In genomic region chr14:68921666-68922065, GRCh38 we compare ENCODE assay signal across 14 cellular contexts. TPM values are rescaled to one million over a fixed set of nuclear protein-coding genes. Genes with fewer than 3 reads are reported as not detected.
DNase-seq lines count a peak whose midpoint lies in the region; ATAC-seq, FAIRE-seq and TF ChIP-seq lines count a peak whose summit lies in the region.
"Had no signal": no experiment of that assay in that cellular context is flagged by ENCODE, and none has a peak within 500 bp of the region (broad histone marks: within the 10 kb centered on the region; RNA-seq: fewer than 3 reads in every experiment).

No MANE protein-coding gene starts in this region.

- H3K27me3 ChIP-seq in GM23248 (replicated peaks; ENCODE audit: insufficient read depth) (no peaks in the 10 kb centered on the region), WERI-Rb-1 (ENCODE audit: insufficient read depth, low read depth, severe bottlenecking) (no peaks in the 10 kb centered on the region), pancreas (no peaks in the 10 kb centered on the region), BE2C (no peaks in the 10 kb centered on the region)
- H3K27me3 ChIP-seq: SJSA1 had no signal

- peaks cover 76% of the 10 kb centered on the region for H3F3A ChIP-seq in GM23248 (ENCODE audit: insufficient read depth)

- peak in 3 of 4 donors; percentile 15 to 39 (median 19) for ATAC-seq in pancreas

- in situ Hi-C loops in GM23248 (cut with MboI): no loop called here

- H3K79me2 ChIP-seq in GM23248 (ENCODE audit: insufficient read depth): peaks cover 100% of the 10 kb centered on the region

- no peak overlapping the region for H3K4me2 ChIP-seq in GM23248 (ENCODE audit: unreplicated experiment)

- H3K4me1 ChIP-seq in GM23248 (ENCODE audit: insufficient read depth): no peaks in the 10 kb centered on the region
- peaks cover 11 to 34% (median 20%) of the 10 kb centered on the region in 3 donors for H3K4me1 ChIP-seq in pancreas
- H3K4me1 ChIP-seq in BE2C: peaks cover 17% of the 10 kb centered on the region

- H4K20me1 ChIP-seq in GM23248 (ENCODE audit: insufficient read depth): peaks cover 40% of the 10 kb centered on the region

- H3K9me3 ChIP-seq in GM23248 (ENCODE audit: low read depth) (no peaks in the 10 kb centered on the region), WERI-Rb-1 (ENCODE audit: severe bottlenecking) (no peaks in the 10 kb centered on the region), pancreas (no peaks in the 10 kb centered on the region), BE2C (no peaks in the 10 kb centered on the region)
- H3K9me3 ChIP-seq: SJSA1 had no signal

- H3K4me3 ChIP-seq in GM23248 (no peak overlapping the region), WERI-Rb-1 (ENCODE audit: low read depth, low read length) (no peak overlapping the region), foreskin fibroblast (ENCODE audit: low read depth in 1 of 2, low read length in 2 of 2) (no peak overlapping the region), pancreas (no peak overlapping the region), BE2C (ENCODE audit: low read depth, low read length) (no peak overlapping the region)
- H3K4me3 ChIP-seq: SJSA1 had no signal

- FAIRE-seq in pancreas (lab: Jason Lieb, UNC): no peak
- FAIRE-seq: GM18507, H54 had no signal

- intact Hi-C loops in pancreas (cut with DNase I): no loop called here

- no peaks in the 10 kb centered on the region for H3K9me2 ChIP-seq in GM23248 (ENCODE audit: insufficient read depth)

- H3K36me3 ChIP-seq in GM23248 (ENCODE audit: low read depth): peaks cover 72% of the 10 kb centered on the region
- peaks cover 3% of the 10 kb centered on the region for H3K36me3 ChIP-seq in WERI-Rb-1
- H3K36me3 ChIP-seq in pancreas: peaks cover 0 to 14% (median 0%) of the 10 kb centered on the region in 3 donors
- H3K36me3 ChIP-seq in BE2C: peaks cover 44% of the 10 kb centered on the region

- H3K27ac ChIP-seq in GM23248 (no peak overlapping the region), WERI-Rb-1 (no peak overlapping the region), pancreas (peak overlapping the region in 1 of 4 donors; percentile 34), caudate nucleus (ENCODE audit: low read depth, low read length) (no peak overlapping the region)
- H3K27ac ChIP-seq: C4-2B, SJSA1 had no signal

- H3K9ac ChIP-seq in GM23248: peak overlapping the region; percentile 16; the same call in 1 of the 2 replicates

- H2AFZ ChIP-seq in GM23248: no peak overlapping the region

- TF ChIP-seq CTCF in WERI-Rb-1 (IDR thresholded peaks at IDR 0.05; ENCODE audit: low read depth, low read length): peak; percentile 17; the same call in 1 of the 2 replicates
- TF ChIP-seq CTCF in foreskin fibroblast (IDR thresholded peaks at IDR 0.05; ENCODE audit: low read depth, low read length): peak; percentile 15
- no peak for TF ChIP-seq CTCF in pancreas (IDR thresholded peaks at IDR 0.05)
- no peak for TF ChIP-seq CTCF in BE2C (IDR thresholded peaks at IDR 0.05; ENCODE audit: low read depth, low read length)

- DNase-seq in GM23248 (no peak), WERI-Rb-1 (no peak), foreskin fibroblast (no peak), pancreas (no peak), BE2C (no peak), SW480 (ENCODE audit: low spot score) (no peak), caudate nucleus (lab: John Stamatoyannopoulos, UW) (no peak), activated gamma-delta T cell treated with Interleukin-2 at 50 U/mL for 16 hours (no peak)
- DNase-seq: activated naive CD8-positive, alpha-beta T cell treated with anti-CD3 and anti-CD28 coated beads for 36 hours; stimulated activated CD4-positive, alpha-beta T cell treated with anti-CD3 and anti-CD28 coated beads, Interleukin-2, amount 100 ng/mL, for 48 hours had no signal

RNA-seq across cellular contexts. Expression of gene ACTN1, which starts 57.4 kb away (rescaled TPM):
- 403 and 414 TPM in 2 replicates for total RNA-seq in GM23248 (2014; rRNA removed; shearing (Covaris generic))
- polyA plus RNA-seq in GM23248 (2016; fragmentation: Nextera tagmentation; extraction: Ambion mirVana) (593 and 597 TPM in 2 replicates), pancreas (10 to 100 TPM; 24.4 to 47.3 TPM)
- 100 to 1,000 TPM in 2 of 6 donors, 10 to 100 TPM in 4; 41.4 to 133 (median 50.9) TPM for total RNA-seq in pancreas
- 321 TPM for polyA plus RNA-seq in BE2C (2012; ENCODE audit: insufficient read depth, insufficient read length, low read depth)

Comparison
In these comparisons a context has a peak if more than half of its experiments do, and no peak if none do; other contexts are left out.
1. CTCF ChIP-seq: peak in WERI-Rb-1 (single experiment) and foreskin fibroblast (single experiment); none in pancreas (0 of 4) and BE2C (single experiment).